Comparison of ENCODE assay signal across 25 cellular contexts in genomic region chr13:99153219-99153618, GRCh38. TPM values are rescaled to one million over a fixed set of nuclear protein-coding genes. Genes with fewer than 3 reads are reported as not detected.
DNase-seq lines count a peak whose midpoint lies in the region; ATAC-seq, FAIRE-seq and TF ChIP-seq lines count a peak whose summit lies in the region.
"Had no signal": no experiment of that assay in that cellular context is flagged by ENCODE, and none has a peak within 500 bp of the region (broad histone marks: within the 10 kb centered on the region; RNA-seq: fewer than 3 reads in every experiment).

No MANE protein-coding gene starts in this region.

- H3K27me3 ChIP-seq in Loucy (ENCODE audit: insufficient read depth, low read length, poor library complexity, severe bottlenecking) (no peaks in the 10 kb centered on the region), K562 (ENCODE audit: control insufficient read depth in 2 of 2, insufficient read depth in 2 of 2, low read length in 2 of 2) (no peaks in the 10 kb centered on the region)
- H3K27me3 ChIP-seq: gastroesophageal sphincter had no signal

- CTCF ChIA-PET in K562 (lab: Yijun Ruan, JAX; ENCODE audit: low intra/inter-chr PET ratio): no interaction called here

- H3K27me3 Mint-ChIP-seq in T-helper 2 cell treated with Interferon-gamma antibody and Interleukin-4, amounts not matched to agents 5 μg/mL and 100 μg/mL, for 36 hours (ENCODE audit: low read depth): peaks cover 2% of the 10 kb centered on the region
- H3K27me3 Mint-ChIP-seq in osteocyte (ENCODE audit: unreplicated experiment): no peaks in the 10 kb centered on the region
- H3K27me3 Mint-ChIP-seq: activated CD4-positive, alpha-beta T cell treated with anti-CD3 and anti-CD28 coated beads, Interleukin-2, amount 10 ng/mL, durations not matched to agents 7 days and 5 days had no signal

- H3K9me2 ChIP-seq in Loucy (replicated peaks; ENCODE audit: low read depth, low read length): no peaks in the 10 kb centered on the region

- DNase-seq in AG10803 (ENCODE audit: low read depth) (peak; percentile 19), K562 (ENCODE audit: extremely low read depth in 1 of 4, low spot score in 3 of 4) (peak in 2 of 4 experiments; percentile 17 to 44), iris pigment epithelial cell (ENCODE audit: low read depth) (peak; percentile 14), osteocyte (ENCODE audit: extremely low spot score, unreplicated experiment) (no peak), NCI-H2171 treated with DMSO at 0.1 percent for 48 hours (lab: John Stamatoyannopoulos, UW) (no peak), SW 1271 (lab: John Stamatoyannopoulos, UW) (no peak)
- DNase-seq in T-helper 2 cell treated with Interferon-gamma antibody and Interleukin-4, amounts not matched to agents 5 μg/mL and 100 μg/mL, for 36 hours (ENCODE audit: low spot score): no peak
- DNase-seq: activated CD4-positive, alpha-beta T cell treated with anti-CD3 and anti-CD28 coated beads, Interleukin-2, amount 10 ng/mL, durations not matched to agents 7 days and 5 days; activated naive CD4-positive, alpha-beta T cell treated with anti-CD3 and anti-CD28 coated beads, Interleukin-2, amount 50 U/mL, for 16 hours; cerebellar nuclear complex; hippocampal formation; immature natural killer cell; left ventricle myocardium inferior; MV-4-11; naive B cell; NCI-H526; nucleus accumbens; substantia nigra; T-helper 9 cell; upper lobe of right lung had no signal

- no peaks in the 10 kb centered on the region for H4K20me1 ChIP-seq in Loucy (ENCODE audit: insufficient read depth, low read length, poor library complexity, severe bottlenecking)
- no peaks in the 10 kb centered on the region for H4K20me1 ChIP-seq in K562 (replicated peaks; ENCODE audit: control insufficient read depth, insufficient read depth, low read length)

- TF ChIP-seq CTCF in AG10803 (conservative IDR thresholded peaks at IDR 0.05; ENCODE audit: low read length) (no peak), Loucy (conservative IDR thresholded peaks at IDR 0.05; ENCODE audit: low read length) (no peak), K562 (IDR thresholded peaks at IDR 0.05 in 2 of 3, conservative IDR thresholded peaks at IDR 0.05 in 1 of 3; ENCODE audit: insufficient read depth in 2 of 3, low read depth in 1 of 3, low read length in 3 of 3) (no peak), osteocyte (IDR thresholded peaks at IDR 0.05) (no peak)

- no peak for TF ChIP-seq RAD21 in K562 (CRISPR knock-in tag; conservative IDR thresholded peaks at IDR 0.05 in 1 of 2, IDR thresholded peaks at IDR 0.05 in 1 of 2)

- H3K4me2 ChIP-seq in Loucy (ENCODE audit: low read depth, low read length, poor library complexity, severe bottlenecking): no peak overlapping the region
- H3K4me2 ChIP-seq in K562 (ENCODE audit: insufficient read depth, low read length): peak overlapping the region; percentile 7
- H3K4me2 ChIP-seq: smooth muscle cell had no signal

- H3K27ac ChIP-seq in K562 (ENCODE audit: extremely low read depth, low read depth, low read length): peak overlapping the region; percentile 46; the same call in 2 of the 3 replicates
- H3K27ac ChIP-seq: gastroesophageal sphincter, left ventricle myocardium inferior, upper lobe of right lung had no signal

- H3F3A ChIP-seq in Loucy (ENCODE audit: low read depth): no peaks in the 10 kb centered on the region

- POLR2A ChIA-PET in K562 (lab: Yijun Ruan, JAX): interaction anchor here (0.7 to 1.0 kb wide), 2 partner anchors 20 to 66 kb away, joined by 3 read pairs; no protein-coding TSS in a partner anchor

- TF ChIP-seq EP300 in K562 (IDR thresholded peaks at IDR 0.05; ENCODE audit: low read length): no peak

- H3K27ac Mint-ChIP-seq in T-helper 2 cell treated with Interferon-gamma antibody and Interleukin-4, amounts not matched to agents 5 μg/mL and 100 μg/mL, for 36 hours: no peak overlapping the region
- H3K27ac Mint-ChIP-seq in osteocyte (ENCODE audit: unreplicated experiment): no peak overlapping the region
- H3K27ac Mint-ChIP-seq: activated CD4-positive, alpha-beta T cell treated with anti-CD3 and anti-CD28 coated beads, Interleukin-2, amount 10 ng/mL, durations not matched to agents 7 days and 5 days; immature natural killer cell had no signal

- ATAC-seq in K562: peak; percentile 11
- ATAC-seq: gastroesophageal sphincter, upper lobe of right lung had no signal

- H3K36me3 ChIP-seq in Loucy (ENCODE audit: insufficient read depth, low read length) (no peaks in the 10 kb centered on the region), K562 (ENCODE audit: control insufficient read depth, insufficient read depth, low read length) (no peaks in the 10 kb centered on the region)
- H3K36me3 ChIP-seq: gastroesophageal sphincter, left ventricle myocardium inferior, upper lobe of right lung had no signal

- no peaks in the 10 kb centered on the region for H3K9me3 Mint-ChIP-seq in T-helper 2 cell treated with Interferon-gamma antibody and Interleukin-4, amounts not matched to agents 5 μg/mL and 100 μg/mL, for 36 hours
- H3K9me3 Mint-ChIP-seq in osteocyte (ENCODE audit: unreplicated experiment): no peaks in the 10 kb centered on the region
- H3K9me3 Mint-ChIP-seq: immature natural killer cell had no signal

- H2AFZ ChIP-seq in Loucy (ENCODE audit: low read length) (peak overlapping the region; percentile 25; the same call in 1 of the 2 replicates), K562 (ENCODE audit: low read depth, low read length) (peak overlapping the region; percentile 54)

- H3K4me3 ChIP-seq in AG10803 (ENCODE audit: low read length): no peak overlapping the region
- no peak overlapping the region for H3K4me3 ChIP-seq in Loucy (ENCODE audit: low read length, poor library complexity, severe bottlenecking)
- H3K4me3 ChIP-seq in K562: no peak overlapping the region
- H3K4me3 ChIP-seq: gastroesophageal sphincter, left ventricle myocardium inferior, smooth muscle cell, upper lobe of right lung had no signal

- in situ Hi-C loops in K562 (cut with MboI): no loop called here

- H3K4me1 Mint-ChIP-seq in T-helper 2 cell treated with Interferon-gamma antibody and Interleukin-4, amounts not matched to agents 5 μg/mL and 100 μg/mL, for 36 hours (ENCODE audit: low read depth): peaks cover 6% of the 10 kb centered on the region
- H3K4me1 Mint-ChIP-seq in osteocyte (ENCODE audit: unreplicated experiment): peaks cover 19% of the 10 kb centered on the region
- H3K4me1 Mint-ChIP-seq: immature natural killer cell, naive B cell had no signal

- no peaks in the 10 kb centered on the region for H3K79me2 ChIP-seq in Loucy (ENCODE audit: insufficient read depth, low read length)
- H3K79me2 ChIP-seq in K562 (ENCODE audit: control insufficient read depth, insufficient read depth, low read length): no peaks in the 10 kb centered on the region

- no peak for TF ChIP-seq POLR2A in K562 (conservative IDR thresholded peaks at IDR 0.05)

- no TSS peak for BruUV-seq in K562 (replicated peaks; lab: Mats Ljungman, UMichigan)

- H3K9me3 ChIP-seq in Loucy (ENCODE audit: insufficient read depth, low read depth, low read length) (no peaks in the 10 kb centered on the region), K562 (replicated peaks; ENCODE audit: control insufficient read depth, insufficient read depth, low read depth, low read length) (no peaks in the 10 kb centered on the region)
- H3K9me3 ChIP-seq: gastroesophageal sphincter, left ventricle myocardium inferior, upper lobe of right lung had no signal

- H3K4me1 ChIP-seq in Loucy (ENCODE audit: insufficient read depth, low read length, poor library complexity, severe bottlenecking): peaks cover 14% of the 10 kb centered on the region
- H3K4me1 ChIP-seq in K562 (replicated peaks in 1 of 2; ENCODE audit: control insufficient read depth in 2 of 2, insufficient read depth in 2 of 2, low read length in 2 of 2): peaks cover 7 to 25% of the 10 kb centered on the region in 2 experiments
- H3K4me1 ChIP-seq: gastroesophageal sphincter, left ventricle myocardium inferior, upper lobe of right lung had no signal

- 17% methylated on average over 1 of the region's 1 CpG for WGBS in K562 (ENCODE audit: insufficient coverage, low coverage, missing lambda C conversion rate)

- intact Hi-C loops in K562 (cut with micrococcal nuclease): no loop called here

- no peaks in the 10 kb centered on the region for H3K9me1 ChIP-seq in K562 (ENCODE audit: control insufficient read depth, insufficient read depth, low read length)

- H3K36me3 Mint-ChIP-seq in T-helper 2 cell treated with Interferon-gamma antibody and Interleukin-4, amounts not matched to agents 5 μg/mL and 100 μg/mL, for 36 hours (ENCODE audit: low read depth): no peaks in the 10 kb centered on the region
- H3K36me3 Mint-ChIP-seq in osteocyte (ENCODE audit: unreplicated experiment): no peaks in the 10 kb centered on the region
- H3K36me3 Mint-ChIP-seq: immature natural killer cell, naive B cell had no signal

- H3K9ac ChIP-seq in Loucy (ENCODE audit: low read depth, low read length, poor library complexity, severe bottlenecking) (no peak overlapping the region), K562 (ENCODE audit: insufficient read depth in 1 of 2, low read depth in 2 of 2, low read length in 2 of 2) (peak overlapping the region in 1 of 2 experiments; percentile 22; a peak in 1 of 4 replicates)

- no peak overlapping the region for H3K4me3 Mint-ChIP-seq in T-helper 2 cell treated with Interferon-gamma antibody and Interleukin-4, amounts not matched to agents 5 μg/mL and 100 μg/mL, for 36 hours
- H3K4me3 Mint-ChIP-seq in osteocyte (ENCODE audit: unreplicated experiment): no peak overlapping the region
- H3K4me3 Mint-ChIP-seq: activated CD4-positive, alpha-beta T cell treated with anti-CD3 and anti-CD28 coated beads, Interleukin-2, amount 10 ng/mL, durations not matched to agents 7 days and 5 days; immature natural killer cell; naive B cell had no signal

- FAIRE-seq in K562 (lab: Jason Lieb, UNC): no peak
- FAIRE-seq: D721Med, GM19239 had no signal

RNA-seq across cellular contexts. Expression of gene UBAC2, which starts 47.4 kb away (rescaled TPM):
- 55.3 and 67.8 TPM in 2 replicates for total RNA-seq in K562 (2011; cell fraction: chromatin; rRNA removed; ENCODE audit: low replicate concordance)
- total RNA-seq in K562 (2011; cell fraction: nucleolus; rRNA removed): 51.5 and 53.9 TPM in 2 replicates
- 80.2 and 95.0 TPM in 2 replicates for total RNA-seq in K562 (2011; cell fraction: nucleoplasm; rRNA removed)
- 28.7 and 29.6 TPM in 2 replicates for total RNA-seq in K562 (2014; rRNA removed)
- total RNA-seq in K562 (2014; rRNA removed; fragmentation: Illumina TruSeq; extraction: Trizol): 31.9 and 33.3 TPM in 2 replicates
- 29.0 and 32.3 TPM in 2 replicates for total RNA-seq in K562 (2015; rRNA removed; fragmentation: Illumina TruSeq; extraction: Trizol)
- 43.5 and 47.2 TPM in 2 replicates for total RNA-seq in K562 (2021)
- 65.0 and 84.1 TPM in 2 replicates for polyA plus RNA-seq in K562 (2011; rRNA removed)
- polyA plus RNA-seq in K562 (2011; cell fraction: cytosol; rRNA removed): 53.0 and 66.2 TPM in 2 replicates
- 27.2 and 29.6 TPM in 2 replicates for polyA plus RNA-seq in K562 (2011; cell fraction: nucleus; rRNA removed)
- 34.3 and 47.4 TPM in 2 replicates for polyA plus RNA-seq in K562 (2012)
- 42.3 and 45.6 TPM in 2 replicates for polyA plus RNA-seq in K562 (2014; fragmentation: Illumina TruSeq; extraction: Trizol)
- polyA plus RNA-seq in K562 (2014; fragmentation: Nextera tagmentation; extraction: Ambion mirVana): 10 to 100 TPM in 1 of 2 experiments, 1 to 10 TPM in 1; 6.0 to 19.0 TPM
- polyA plus RNA-seq in K562 (2014; rRNA removed): 41.1 and 45.7 TPM in 2 replicates
- 40.3 and 46.8 TPM in 2 replicates for polyA minus RNA-seq in K562 (2011; rRNA and poly(A)+ RNA removed)
- 25.1 and 25.8 TPM in 2 replicates for polyA minus RNA-seq in K562 (2011; cell fraction: cytosol; rRNA and poly(A)+ RNA removed)
- polyA minus RNA-seq in K562 (2011; cell fraction: nucleus; rRNA and poly(A)+ RNA removed): 16.4 and 22.5 TPM in 2 replicates
- 64.0 and 71.6 TPM in 2 replicates for total RNA-seq in osteocyte

Comparison
In these comparisons a context has a peak if more than half of its experiments do, and no peak if none do; other contexts are left out.
1. DNase-seq: peak in AG10803 (single experiment) and iris pigment epithelial cell (single experiment); none in T-helper 2 cell treated with Interferon-gamma antibody and Interleukin-4, amounts not matched to agents 5 μg/mL and 100 μg/mL, for 36 hours (single experiment), osteocyte (single experiment), NCI-H2171 treated with DMSO at 0.1 percent for 48 hours (single experiment) and SW 1271 (0 of 2).